In the genomic region with DNA sequence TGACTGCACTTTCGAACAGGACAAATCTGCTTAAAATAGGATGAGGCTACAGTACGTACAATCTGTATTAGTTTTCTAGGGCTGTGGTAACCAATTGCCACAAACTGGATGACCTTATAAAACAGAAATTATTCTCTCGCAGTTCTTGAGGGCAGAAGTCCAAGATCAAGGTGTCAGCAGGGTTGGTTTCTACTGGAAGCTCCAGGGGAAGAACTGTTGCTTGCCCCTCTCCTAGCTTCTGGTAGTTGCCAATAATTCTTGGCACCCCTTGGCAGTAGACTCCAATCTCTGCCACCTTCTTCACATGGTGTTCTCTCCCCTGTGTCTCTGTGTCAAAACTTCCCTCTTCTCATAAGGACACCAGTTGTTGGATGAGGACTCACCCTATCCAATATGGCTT, we compare ENCODE assay signal across 17 cellular contexts. TPM values are rescaled to one million over a fixed set of nuclear protein-coding genes. Genes with fewer than 3 reads are reported as not detected.
DNase-seq lines count a peak whose midpoint lies in the region; ATAC-seq and TF ChIP-seq lines count a peak whose summit lies in the region.
"Had no signal": no experiment of that assay in that cellular context is flagged by ENCODE, and none has a peak within 500 bp of the region (broad histone marks: within the 10 kb centered on the region; RNA-seq: fewer than 3 reads in every experiment).

No MANE protein-coding gene starts in this region.

- peak; percentile 5 for DNase-seq in DMS53 (lab: John Stamatoyannopoulos, UW)
- no peak for DNase-seq in DMS53 treated with DMSO at 0.1 percent for 48 hours (lab: John Stamatoyannopoulos, UW; ENCODE audit: unreplicated experiment)
- DNase-seq in HCT116 (ENCODE audit: low read depth, low spot score): no peak
- no peak for DNase-seq in activated naive CD8-positive, alpha-beta T cell treated with anti-CD3 and anti-CD28 coated beads for 36 hours
- DNase-seq in natural killer cell: no peak
- no peak for DNase-seq in medulla oblongata (ENCODE audit: extremely low spot score)
- DNase-seq in posterior vena cava (ENCODE audit: low spot score): no peak
- DNase-seq: activated gamma-delta T cell treated with Interleukin-2 at 50 U/mL for 16 hours; central memory CD4-positive, alpha-beta T cell; esophagus squamous epithelium; left lung; MG63; NCI-H2107; nucleus accumbens; testis had no signal

- TF ChIP-seq CTCF in HCT116 (IDR thresholded peaks at IDR 0.05 in 2 of 3, conservative IDR thresholded peaks at IDR 0.05 in 1 of 3; ENCODE audit: borderline replicate concordance in 1 of 3, insufficient read depth in 1 of 3, low read depth in 2 of 3, low read length in 2 of 3): no peak
- TF ChIP-seq CTCF in natural killer cell (IDR thresholded peaks at IDR 0.05): no peak

- H3K36me3 Mint-ChIP-seq in activated naive CD8-positive, alpha-beta T cell treated with anti-CD3 and anti-CD28 coated beads for 36 hours: no peaks in the 10 kb centered on the region
- no peaks in the 10 kb centered on the region for H3K36me3 Mint-ChIP-seq in natural killer cell

- peaks cover 9% of the 10 kb centered on the region for H3K27me3 Mint-ChIP-seq in activated naive CD8-positive, alpha-beta T cell treated with anti-CD3 and anti-CD28 coated beads for 36 hours
- peaks cover 3 to 9% of the 10 kb centered on the region in 2 donors for H3K27me3 Mint-ChIP-seq in natural killer cell (ENCODE audit: low read depth in 2 of 2)

- H3K9me3 ChIP-seq in HCT116 (ENCODE audit: control insufficient read depth in 1 of 2, insufficient read depth in 1 of 2, low read depth in 1 of 2, low read length in 2 of 2): no peaks in the 10 kb centered on the region
- H3K9me3 ChIP-seq: esophagus squamous epithelium, left lung, MG63, testis had no signal

- peak overlapping the region; percentile 38 for H2AFZ ChIP-seq in HCT116 (ENCODE audit: low read depth, low read length, poor library complexity, severe bottlenecking)

- TF ChIP-seq POLR2A in HCT116 (IDR thresholded peaks at IDR 0.05; ENCODE audit: borderline replicate concordance, extremely low read depth, insufficient read depth, insufficient read length): no peak

- no peaks in the 10 kb centered on the region for H4K20me1 ChIP-seq in HCT116 (ENCODE audit: insufficient read depth)

- H3K36me3 ChIP-seq in HCT116 (ENCODE audit: control insufficient read depth in 1 of 2, insufficient read depth in 2 of 2, low read length in 2 of 2): no peaks in the 10 kb centered on the region
- H3K36me3 ChIP-seq: esophagus squamous epithelium, left lung, MG63 had no signal

- BruUV-seq in HCT116 (replicated peaks; lab: Mats Ljungman, UMichigan): no TSS peak

- no peaks in the 10 kb centered on the region for H3K9me2 ChIP-seq in HCT116 (ENCODE audit: insufficient read depth)

- H3K4me3 Mint-ChIP-seq in activated naive CD8-positive, alpha-beta T cell treated with anti-CD3 and anti-CD28 coated beads for 36 hours: peak overlapping the region; percentile 76
- peak overlapping the region; percentile 93 for H3K4me3 Mint-ChIP-seq in natural killer cell

- no peaks in the 10 kb centered on the region for H3K27me3 ChIP-seq in HCT116 (ENCODE audit: insufficient read depth, low read length)
- H3K27me3 ChIP-seq: esophagus squamous epithelium, MG63, testis had no signal

- H3K9ac ChIP-seq in HCT116 (ENCODE audit: low read length): no peak overlapping the region

- peaks cover 7 to 22% of the 10 kb centered on the region in 2 experiments; a peak in 3 of 4 replicates for H3K4me1 ChIP-seq in HCT116 (ENCODE audit: control insufficient read depth in 1 of 2, insufficient read depth in 2 of 2, low read length in 2 of 2)

- no peak for ATAC-seq in HCT116
- ATAC-seq in natural killer cell: no peak
- ATAC-seq in activated CD4-positive, CD25-positive, alpha-beta regulatory T cell treated with anti-CD3 and anti-CD28 coated beads, Interleukin-2, amount 50 U/mL, for 24 hours: no peak

- CTCF ChIA-PET in HCT116 (lab: Charles Lee): no interaction called here

- no peak overlapping the region for H3K27ac ChIP-seq in HCT116 (ENCODE audit: low read depth, low read length)
- H3K27ac ChIP-seq: left lung, SK-N-MC, testis had no signal

- H3K27ac Mint-ChIP-seq in activated naive CD8-positive, alpha-beta T cell treated with anti-CD3 and anti-CD28 coated beads for 36 hours: no peak overlapping the region
- peak overlapping the region in 1 of 2 donors; percentile 81 for H3K27ac Mint-ChIP-seq in natural killer cell

- intact Hi-C loops in HCT116 (cut with micrococcal nuclease) (no loop called here), natural killer cell (cut with micrococcal nuclease) (no loop called here), posterior vena cava (cut with DNase I) (no loop called here)

- RAD21 ChIA-PET in HCT116 (lab: Charles Lee; ENCODE audit: low non-redundant PET in 1 of 2, low total read pairs in 2 of 2, uncharacterized antibody in 2 of 2, unreplicated experiment in 2 of 2): no interaction called here

- peak overlapping the region; percentile 100 for H3K4me2 ChIP-seq in HCT116 (ENCODE audit: low read length)

- peak overlapping the region in 1 of 2 experiments; percentile 97; a peak in 1 of 4 replicates for H3K4me3 ChIP-seq in HCT116 (replicated peaks in 1 of 2; ENCODE audit: low read depth in 1 of 2, low read length in 2 of 2)
- H3K4me3 ChIP-seq: MG63, SK-N-MC had no signal

- no peaks in the 10 kb centered on the region for H3K9me3 Mint-ChIP-seq in activated naive CD8-positive, alpha-beta T cell treated with anti-CD3 and anti-CD28 coated beads for 36 hours
- no peaks in the 10 kb centered on the region for H3K9me3 Mint-ChIP-seq in natural killer cell

- H3K4me1 Mint-ChIP-seq in activated naive CD8-positive, alpha-beta T cell treated with anti-CD3 and anti-CD28 coated beads for 36 hours: peaks cover 6% of the 10 kb centered on the region
- peaks cover 7 to 9% of the 10 kb centered on the region in 2 donors for H3K4me1 Mint-ChIP-seq in natural killer cell

- H3K79me2 ChIP-seq in HCT116 (ENCODE audit: insufficient read depth, low read length): no peaks in the 10 kb centered on the region

- POLR2A ChIA-PET in HCT116 (lab: Charles Lee): no interaction called here

- no peak for TF ChIP-seq RAD21 in HCT116 (IDR thresholded peaks at IDR 0.05; ENCODE audit: low read depth)

TF ChIP-seq in HCT116, 20 proteins besides CTCF, POLR2A, EP300 and RAD21 (continues in another document):
- TF ChIP-seq EGR1 (IDR thresholded peaks at IDR 0.05; ENCODE audit: low read depth): no peak
- TF ChIP-seq SP1 (IDR thresholded peaks at IDR 0.05; ENCODE audit: low read depth): no peak
- TF ChIP-seq ATF3 (IDR thresholded peaks at IDR 0.05): no peak
- no peak for TF ChIP-seq JUND (IDR thresholded peaks at IDR 0.05)
- TF ChIP-seq POLR2AphosphoS5 (IDR thresholded peaks at IDR 0.05; ENCODE audit: low read depth, low read length): no peak
- TF ChIP-seq YY1 (IDR thresholded peaks at IDR 0.05; ENCODE audit: extremely low read depth, insufficient replicate concordance, low read depth, low read length): no peak
- TF ChIP-seq FOSL1 (IDR thresholded peaks at IDR 0.05; ENCODE audit: low read depth): no peak
- TF ChIP-seq CEBPB (IDR thresholded peaks at IDR 0.05; ENCODE audit: low read depth): no peak
- TF ChIP-seq TCF7L2 (IDR thresholded peaks at IDR 0.05; ENCODE audit: borderline replicate concordance, extremely low read depth, insufficient read depth, insufficient read length): no peak
- TF ChIP-seq, protein P1, sequence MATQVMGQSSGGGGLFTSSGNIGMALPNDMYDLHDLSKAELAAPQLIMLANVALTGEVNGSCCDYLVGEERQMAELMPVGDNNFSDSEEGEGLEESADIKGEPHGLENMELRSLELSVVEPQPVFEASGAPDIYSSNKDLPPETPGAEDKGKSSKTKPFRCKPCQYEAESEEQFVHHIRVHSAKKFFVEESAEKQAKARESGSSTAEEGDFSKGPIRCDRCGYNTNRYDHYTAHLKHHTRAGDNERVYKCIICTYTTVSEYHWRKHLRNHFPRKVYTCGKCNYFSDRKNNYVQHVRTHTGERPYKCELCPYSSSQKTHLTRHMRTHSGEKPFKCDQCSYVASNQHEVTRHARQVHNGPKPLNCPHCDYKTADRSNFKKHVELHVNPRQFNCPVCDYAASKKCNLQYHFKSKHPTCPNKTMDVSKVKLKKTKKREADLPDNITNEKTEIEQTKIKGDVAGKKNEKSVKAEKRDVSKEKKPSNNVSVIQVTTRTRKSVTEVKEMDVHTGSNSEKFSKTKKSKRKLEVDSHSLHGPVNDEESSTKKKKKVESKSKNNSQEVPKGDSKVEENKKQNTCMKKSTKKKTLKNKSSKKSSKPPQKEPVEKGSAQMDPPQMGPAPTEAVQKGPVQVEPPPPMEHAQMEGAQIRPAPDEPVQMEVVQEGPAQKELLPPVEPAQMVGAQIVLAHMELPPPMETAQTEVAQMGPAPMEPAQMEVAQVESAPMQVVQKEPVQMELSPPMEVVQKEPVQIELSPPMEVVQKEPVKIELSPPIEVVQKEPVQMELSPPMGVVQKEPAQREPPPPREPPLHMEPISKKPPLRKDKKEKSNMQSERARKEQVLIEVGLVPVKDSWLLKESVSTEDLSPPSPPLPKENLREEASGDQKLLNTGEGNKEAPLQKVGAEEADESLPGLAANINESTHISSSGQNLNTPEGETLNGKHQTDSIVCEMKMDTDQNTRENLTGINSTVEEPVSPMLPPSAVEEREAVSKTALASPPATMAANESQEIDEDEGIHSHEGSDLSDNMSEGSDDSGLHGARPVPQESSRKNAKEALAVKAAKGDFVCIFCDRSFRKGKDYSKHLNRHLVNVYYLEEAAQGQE (IDR thresholded peaks at IDR 0.05; ENCODE audit: low read depth): no peak

RNA-seq across cellular contexts. Expression of gene AK7, which starts 1.4 kb away (rescaled TPM):
- 2.8 TPM for total RNA-seq in HCT116 (2021; ENCODE audit: unreplicated experiment)
- 0.75 and 1.7 TPM in 2 replicates for polyA plus RNA-seq in HCT116 (2012)
- under 1 TPM; 0.86 to 0.97 TPM for total RNA-seq in activated naive CD8-positive, alpha-beta T cell treated with anti-CD3 and anti-CD28 coated beads for 36 hours
- not detected for total RNA-seq in natural killer cell
- under 1 TPM; 0.28 to 0.29 TPM for total RNA-seq in posterior vena cava

RNA-seq across cellular contexts. Expression of gene GSKIP, which starts 30.0 kb away (rescaled TPM):
- total RNA-seq in HCT116 (2021; ENCODE audit: unreplicated experiment): 21.7 TPM
- polyA plus RNA-seq in HCT116 (2012): 15.8 and 15.9 TPM in 2 replicates
- 10 to 100 TPM; 18.1 to 22.8 TPM for total RNA-seq in activated naive CD8-positive, alpha-beta T cell treated with anti-CD3 and anti-CD28 coated beads for 36 hours
- 10 to 100 TPM in 1 of 3 donors, 1 to 10 TPM in 2; 6.6 to 11.8 (median 7.9) TPM for total RNA-seq in natural killer cell
- total RNA-seq in posterior vena cava: 10 to 100 TPM; 15.5 to 19.7 TPM

RNA-seq across cellular contexts. Expression of gene ATG2B, which starts 30.2 kb away (rescaled TPM):
- total RNA-seq in HCT116 (2021; ENCODE audit: unreplicated experiment) (6.4 TPM), natural killer cell (10 to 100 TPM; 34.8 to 45.6 (median 35.8) TPM), posterior vena cava (10 to 100 TPM; 20.6 to 22.6 TPM)
- polyA plus RNA-seq in HCT116 (2012): 2.2 and 2.4 TPM in 2 replicates
- 10 to 100 TPM; 15.3 to 15.9 TPM for total RNA-seq in activated naive CD8-positive, alpha-beta T cell treated with anti-CD3 and anti-CD28 coated beads for 36 hours
